In genomic region chr1:94854458-94855306, GRCh38 we compare ENCODE assay signal across 7 cellular contexts. TPM values are rescaled to one million over a fixed set of nuclear protein-coding genes. Genes with fewer than 3 reads are reported as not detected.
DNase-seq lines count a peak whose midpoint lies in the region; ATAC-seq, FAIRE-seq and TF ChIP-seq lines count a peak whose summit lies in the region.

No MANE protein-coding gene starts in this region.

- ATAC-seq in HG02852 (IDR thresholded peaks at IDR 0.05; ENCODE audit: unreplicated experiment) (peak; percentile 99), T-helper 17 cell (peak; percentile 99)

- peaks cover 2% of the 10 kb centered on the region for H3K4me1 Mint-ChIP-seq in T-helper 17 cell

- no peak overlapping the region for H3K27ac Mint-ChIP-seq in T-helper 17 cell

- no peaks in the 10 kb centered on the region for H3K9me3 ChIP-seq in T-helper 17 cell (ENCODE audit: control insufficient read depth, low read length, poor library complexity, severe bottlenecking)

- H3K36me3 Mint-ChIP-seq in T-helper 17 cell (ENCODE audit: low read depth), result peaks cover 2% of the 10 kb centered on the region

- H3K4me3 Mint-ChIP-seq in T-helper 17 cell, result no peak overlapping the region

- H3K27me3 Mint-ChIP-seq in T-helper 17 cell, result peaks cover 25% of the 10 kb centered on the region

- TF ChIP-seq POLR2A in GM12892 (IDR thresholded peaks at IDR 0.05; ENCODE audit: low read depth, low read length), result no peak

- peak; percentile 66 for DNase-seq in GM12892 (ENCODE audit: insufficient read length)
- DNase-seq in NCI-H1436 (lab: John Stamatoyannopoulos, UW), result peak; percentile 85
- peak; percentile 38 to 55 (median 44) for DNase-seq in T-helper 17 cell
- DNase-seq in astrocyte of the hippocampus (ENCODE audit: low read depth, low spot score), result peak; percentile 96
- DNase-seq in hypothalamus (lab: John Stamatoyannopoulos, UW), result peak; percentile 19 to 91 (median 68)
- peak; percentile 93 for DNase-seq in renal cortical epithelial cell (ENCODE audit: low read depth)

- peak; percentile 96 for FAIRE-seq in GM12892 (lab: Jason Lieb, UNC)

RNA-seq across cellular contexts. Expression of gene SLC44A3, which starts 34.5 kb away (rescaled TPM):
- not detected for polyA plus RNA-seq in GM12892 (2012; ENCODE audit: missing spikeins)
- total RNA-seq in T-helper 17 cell (1 to 10 TPM in 1 of 2 donors, under 1 TPM in 1; 0.68 to 2.1 TPM), renal cortical epithelial cell (12.7 and 54.5 TPM in 2 replicates)

Comparison
In these comparisons a context has a peak if more than half of its experiments do, and no peak if none do; other contexts are left out.
1. Peak in every context shown above with its lines: DNase-seq and ATAC-seq.
2. DNase-seq: peak in every context shown above with its lines; median percentile 96 in astrocyte of the hippocampus; 93 in renal cortical epithelial cell; 85 in NCI-H1436; 68 in hypothalamus; 66 in GM12892; 44 in T-helper 17 cell.